ENCODE assay signal across 8 cellular contexts in the genomic region with DNA sequence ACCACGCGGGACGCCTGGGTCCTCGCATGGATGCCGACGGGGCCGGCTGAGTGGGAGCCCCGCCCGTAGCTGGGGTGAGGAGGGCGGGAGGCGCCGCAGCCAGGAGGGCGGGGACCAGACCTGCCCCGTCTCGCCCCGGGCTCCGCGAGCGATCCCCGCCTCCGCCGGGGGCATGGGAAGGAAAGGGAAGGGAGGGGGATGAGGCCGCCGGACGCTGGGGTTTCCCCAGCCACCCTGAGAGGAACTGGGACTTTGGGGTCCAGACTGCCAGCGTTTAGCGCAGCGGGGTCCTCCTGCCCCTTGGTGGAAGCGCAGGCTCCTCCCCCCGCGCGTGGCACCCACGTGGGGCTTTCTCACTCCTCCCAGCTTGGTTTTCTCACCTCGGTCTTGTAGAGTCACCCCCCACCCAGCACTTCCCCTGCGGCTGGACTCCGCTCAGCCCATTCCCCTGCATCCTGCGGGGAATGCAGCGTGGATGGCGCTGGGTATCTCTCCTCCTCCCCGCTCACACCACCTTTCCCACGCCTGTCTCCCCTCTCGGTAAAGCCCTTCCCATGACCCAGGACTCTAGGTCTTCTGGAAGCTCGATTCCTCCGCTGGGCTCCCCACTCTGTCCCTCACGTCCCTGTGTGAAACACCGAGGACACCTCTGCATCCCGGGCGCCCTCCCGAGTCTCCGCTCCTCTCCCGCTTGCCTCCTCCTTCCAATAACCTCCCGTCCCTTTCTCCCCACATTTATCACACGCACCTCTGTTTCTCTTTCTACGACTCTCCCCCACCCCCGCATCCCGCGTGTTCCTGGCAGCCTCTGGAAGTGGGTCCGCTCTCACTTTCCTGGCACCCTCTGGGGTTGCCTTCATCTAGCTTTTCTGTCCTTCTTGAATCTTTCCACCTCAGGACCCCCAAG. TPM values are rescaled to one million over a fixed set of nuclear protein-coding genes. Genes with fewer than 3 reads are reported as not detected.
DNase-seq lines count a peak whose midpoint lies in the region; ATAC-seq, FAIRE-seq and TF ChIP-seq lines count a peak whose summit lies in the region.

No MANE protein-coding gene starts in this region.

- TF ChIP-seq EP300 in neural cell (conservative IDR thresholded peaks at IDR 0.05; ENCODE audit: poor library complexity, severe bottlenecking), result no peak

- TF ChIP-seq RAD21 in neural cell (conservative IDR thresholded peaks at IDR 0.05), result no peak

- H3K4me1 Mint-ChIP-seq in activated T-cell treated with anti-CD3 and anti-CD28 coated beads, Interleukin-2, amount 50 U/mL, for 24 hours (ENCODE audit: low read depth), result peaks cover 47% of the 10 kb centered on the region
- peaks cover 66% of the 10 kb centered on the region for H3K4me1 Mint-ChIP-seq in stimulated activated naive CD8-positive, alpha-beta T cell treated with anti-CD3 and anti-CD28 coated beads, Interleukin-15, amount 100 ng/mL, for 72 hours

- CTCF ChIA-PET in HEK293 (lab: Yijun Ruan, JAX), result interaction anchor here (0.5 to 5.3 kb wide), 18 partner anchors 12 to 717 kb away, joined by 3 to 64 read pairs (median 4); partner anchors contain the start of genes B9D2, DMAC2 and RAB4B

- H3F3A ChIP-seq in OCI-LY1 (ENCODE audit: insufficient read depth, low read length) (no peaks in the 10 kb centered on the region), neural cell (ENCODE audit: insufficient read depth, low read length, poor library complexity, severe bottlenecking) (no peaks in the 10 kb centered on the region)

- TF ChIP-seq CTCF in HEK293 (tag by site-specific recombination; IDR thresholded peaks at IDR 0.05) (no peak), OCI-LY1 (IDR thresholded peaks at IDR 0.05; ENCODE audit: low read length) (no peak), fibroblast of lung (conservative IDR thresholded peaks at IDR 0.05 in 1 of 2, IDR thresholded peaks at IDR 0.05 in 1 of 2; ENCODE audit: low read depth in 1 of 2, low read length in 2 of 2) (no peak), neural cell (IDR thresholded peaks at IDR 0.05; ENCODE audit: poor library complexity, severe bottlenecking) (no peak)

- POLR2A ChIA-PET in HEK293 (lab: Yijun Ruan, JAX), result interaction anchor here (0.6 to 3.1 kb wide), 14 partner anchors 11 to 88 kb away, joined by 3 to 73 read pairs (median 4); partner anchors contain the start of genes B9D2, DMAC2 and HNRNPUL1

- H2AFZ ChIP-seq in OCI-LY1 (ENCODE audit: low read length) (no peak overlapping the region), fibroblast of lung (ENCODE audit: low read length) (peak overlapping the region; percentile 26), neural cell (ENCODE audit: low read depth, low read length) (no peak overlapping the region)

- H3K9me3 ChIP-seq in HEK293 (ENCODE audit: control insufficient read depth, insufficient read depth, low read depth, low read length), result no peaks in the 10 kb centered on the region
- H3K9me3 ChIP-seq in OCI-LY1 (ENCODE audit: low read length), result no peaks in the 10 kb centered on the region
- no peaks in the 10 kb centered on the region for H3K9me3 ChIP-seq in fibroblast of lung (ENCODE audit: control insufficient read depth, insufficient read depth, low read depth, low read length)
- no peaks in the 10 kb centered on the region for H3K9me3 ChIP-seq in neural cell (ENCODE audit: low read length)

- H3K9ac ChIP-seq in OCI-LY1 (ENCODE audit: low read length), result peak overlapping the region; percentile 98
- peak overlapping the region; percentile 69 for H3K9ac ChIP-seq in fibroblast of lung (ENCODE audit: insufficient read depth, low read length)
- peak overlapping the region; percentile 24 for H3K9ac ChIP-seq in neural cell (ENCODE audit: low read length)

- peaks cover 14% of the 10 kb centered on the region in 2 experiments; a peak in 2 of 3 replicates for H3K36me3 ChIP-seq in HEK293 (ENCODE audit: control insufficient read depth in 2 of 2, insufficient read depth in 1 of 2, low read length in 2 of 2)
- H3K36me3 ChIP-seq in OCI-LY1 (ENCODE audit: insufficient read depth, low read length), result peaks cover 9% of the 10 kb centered on the region
- H3K36me3 ChIP-seq in fibroblast of lung (ENCODE audit: control insufficient read depth, insufficient read depth, low read length), result peaks cover 2% of the 10 kb centered on the region
- no peaks in the 10 kb centered on the region for H3K36me3 ChIP-seq in neural cell (ENCODE audit: insufficient read depth, low read length)

- H3K36me3 Mint-ChIP-seq in activated T-cell treated with anti-CD3 and anti-CD28 coated beads, Interleukin-2, amount 50 U/mL, for 24 hours (ENCODE audit: low read depth), result peaks cover 58% of the 10 kb centered on the region

- H3K4me2 ChIP-seq in OCI-LY1 (ENCODE audit: low read length) (peak overlapping the region; percentile 90), fibroblast of lung (ENCODE audit: extremely low read depth, insufficient read depth, low read length) (peak overlapping the region; percentile 98), neural cell (ENCODE audit: low read length) (peak overlapping the region; percentile 39)

- H3K79me2 ChIP-seq in OCI-LY1 (ENCODE audit: insufficient read depth, low read length) (peaks cover 14% of the 10 kb centered on the region), fibroblast of lung (ENCODE audit: control insufficient read depth, insufficient read depth, low read length) (peaks cover 28% of the 10 kb centered on the region), neural cell (replicated peaks; ENCODE audit: insufficient read depth, low read length) (no peaks in the 10 kb centered on the region)

- H3K4me1 ChIP-seq in HEK293 (ENCODE audit: control insufficient read depth, insufficient read depth, low read length), result peaks cover 5% of the 10 kb centered on the region; the same call in 1 of the 2 replicates
- peaks cover 22% of the 10 kb centered on the region for H3K4me1 ChIP-seq in OCI-LY1 (ENCODE audit: insufficient read depth, low read length, severe bottlenecking)
- peaks cover 5% of the 10 kb centered on the region for H3K4me1 ChIP-seq in fibroblast of lung (ENCODE audit: control insufficient read depth, extremely low read depth, insufficient read depth, low read length)

- peak; percentile 90 for DNase-seq in activated T-cell treated with anti-CD3 and anti-CD28 coated beads, Interleukin-2, amount 50 U/mL, for 24 hours
- DNase-seq in fibroblast of lung (ENCODE audit: low read depth in 2 of 2) (peak in 1 of 2 donors; percentile 64), RCC 7860 (ENCODE audit: low spot score) (no peak)
- DNase-seq in stimulated activated naive CD8-positive, alpha-beta T cell treated with anti-CD3 and anti-CD28 coated beads, Interleukin-15, amount 100 ng/mL, for 72 hours, result peak; percentile 79 to 85

- H3K9me3 Mint-ChIP-seq in activated T-cell treated with anti-CD3 and anti-CD28 coated beads, Interleukin-2, amount 50 U/mL, for 24 hours, result no peaks in the 10 kb centered on the region
- peaks cover 0 to 14% of the 10 kb centered on the region in 2 donors for H3K9me3 Mint-ChIP-seq in stimulated activated naive CD8-positive, alpha-beta T cell treated with anti-CD3 and anti-CD28 coated beads, Interleukin-15, amount 100 ng/mL, for 72 hours

- H3K27me3 ChIP-seq in OCI-LY1 (ENCODE audit: insufficient read depth, low read length) (no peaks in the 10 kb centered on the region), fibroblast of lung (ENCODE audit: control insufficient read depth, insufficient read depth, low read length) (no peaks in the 10 kb centered on the region), neural cell (ENCODE audit: insufficient read depth, low read depth, low read length) (peaks cover 52% of the 10 kb centered on the region)

- ATAC-seq in stimulated activated naive CD8-positive, alpha-beta T cell treated with anti-CD3 and anti-CD28 coated beads, Interleukin-15, amount 100 ng/mL, for 72 hours, result peak; percentile 57

- peak overlapping the region; percentile 21; the same call in 1 of the 2 replicates for H3K27ac ChIP-seq in HEK293 (ENCODE audit: extremely low read depth, low read depth, low read length)
- peak overlapping the region; percentile 65 for H3K27ac ChIP-seq in OCI-LY1 (ENCODE audit: low read depth, low read length, poor library complexity, severe bottlenecking)
- peak overlapping the region; percentile 56 for H3K27ac ChIP-seq in fibroblast of lung (ENCODE audit: insufficient read depth, low read length)
- no peak overlapping the region for H3K27ac ChIP-seq in neural cell (ENCODE audit: low read length)

- no peak for FAIRE-seq in RCC 7860 (lab: Jason Lieb, UNC)

- peak overlapping the region; percentile 99 for H3K4me3 Mint-ChIP-seq in activated T-cell treated with anti-CD3 and anti-CD28 coated beads, Interleukin-2, amount 50 U/mL, for 24 hours
- peak overlapping the region; percentile 96 to 100 for H3K4me3 Mint-ChIP-seq in stimulated activated naive CD8-positive, alpha-beta T cell treated with anti-CD3 and anti-CD28 coated beads, Interleukin-15, amount 100 ng/mL, for 72 hours

- H3K27ac Mint-ChIP-seq in activated T-cell treated with anti-CD3 and anti-CD28 coated beads, Interleukin-2, amount 50 U/mL, for 24 hours, result peak overlapping the region; percentile 99
- peak overlapping the region; percentile 95 to 98 for H3K27ac Mint-ChIP-seq in stimulated activated naive CD8-positive, alpha-beta T cell treated with anti-CD3 and anti-CD28 coated beads, Interleukin-15, amount 100 ng/mL, for 72 hours

- H3K27me3 Mint-ChIP-seq in activated T-cell treated with anti-CD3 and anti-CD28 coated beads, Interleukin-2, amount 50 U/mL, for 24 hours, result no peaks in the 10 kb centered on the region
- H3K27me3 Mint-ChIP-seq in stimulated activated naive CD8-positive, alpha-beta T cell treated with anti-CD3 and anti-CD28 coated beads, Interleukin-15, amount 100 ng/mL, for 72 hours, result no peaks in the 10 kb centered on the region

- H3K9me2 ChIP-seq in OCI-LY1 (ENCODE audit: low read depth, low read length) (no peaks in the 10 kb centered on the region), neural cell (ENCODE audit: insufficient read depth, low read length) (no peaks in the 10 kb centered on the region)

- peak overlapping the region; percentile 78 for H3K4me3 ChIP-seq in GM08714 (ENCODE audit: low read length)
- peak overlapping the region; percentile 43 for H3K4me3 ChIP-seq in HEK293 (ENCODE audit: low read depth, low read length)
- peak overlapping the region; percentile 98 for H3K4me3 ChIP-seq in OCI-LY1 (ENCODE audit: low read depth, low read length, poor library complexity, severe bottlenecking)
- H3K4me3 ChIP-seq in fibroblast of lung (replicated peaks in 1 of 4; ENCODE audit: control extremely low read depth in 1 of 4, insufficient read depth in 1 of 4, low read depth in 3 of 4, low read length in 4 of 4), result peak overlapping the region; percentile 80 to 92 (median 87)
- H3K4me3 ChIP-seq in neural cell (ENCODE audit: low read length), result peak overlapping the region; percentile 65

- H4K20me1 ChIP-seq in OCI-LY1 (ENCODE audit: insufficient read depth, low read length) (no peaks in the 10 kb centered on the region), fibroblast of lung (ENCODE audit: control insufficient read depth, extremely low read depth, insufficient read depth, low read length) (peaks cover 1% of the 10 kb centered on the region), neural cell (ENCODE audit: insufficient read depth) (no peaks in the 10 kb centered on the region)

RNA-seq across cellular contexts. Expression of gene TGFB1, which starts 2.1 kb away (rescaled TPM):
- total RNA-seq in fibroblast of lung, result 6.7 and 14.4 TPM in 2 replicates
- 4.2 and 6.6 TPM in 2 replicates for polyA plus RNA-seq in fibroblast of lung
- polyA plus RNA-seq in fibroblast of lung (2012), result 40.5 and 59.2 TPM in 2 replicates
- polyA minus RNA-seq in fibroblast of lung (ENCODE audit: low replicate concordance), result 43.0 and 58.8 TPM in 2 replicates
- polyA plus RNA-seq in neural cell, result 0.10 TPM in 1 of 2 replicates, not detected in the other
- 0.73 TPM in 1 of 2 replicates, not detected in the other for polyA minus RNA-seq in neural cell

RNA-seq across cellular contexts. Expression of gene B9D2, which starts 12.4 kb away (rescaled TPM):
- total RNA-seq in fibroblast of lung, result 4.1 and 5.3 TPM in 2 replicates
- 2.3 and 3.3 TPM in 2 replicates for polyA plus RNA-seq in fibroblast of lung
- polyA plus RNA-seq in fibroblast of lung (2012), result 6.4 and 7.6 TPM in 2 replicates
- 0.82 and 9.1 TPM in 2 replicates for polyA minus RNA-seq in fibroblast of lung (ENCODE audit: low replicate concordance)
- polyA plus RNA-seq in neural cell, result 13.2 and 15.9 TPM in 2 replicates
- 7.1 and 7.8 TPM in 2 replicates for polyA minus RNA-seq in neural cell

RNA-seq across cellular contexts. Expression of gene TMEM91, which starts 24.7 kb away (rescaled TPM):
- total RNA-seq in fibroblast of lung, result 9.7 and 10.8 TPM in 2 replicates
- 1.4 and 3.7 TPM in 2 replicates for polyA plus RNA-seq in fibroblast of lung
- polyA plus RNA-seq in fibroblast of lung (2012), result 3.3 and 6.1 TPM in 2 replicates
- 6.4 and 11.5 TPM in 2 replicates for polyA minus RNA-seq in fibroblast of lung (ENCODE audit: low replicate concordance)
- polyA plus RNA-seq in neural cell, result 22.1 and 24.4 TPM in 2 replicates
- 7.5 and 9.5 TPM in 2 replicates for polyA minus RNA-seq in neural cell

RNA-seq across cellular contexts. Expression of gene CCDC97, which starts 41.6 kb away (rescaled TPM):
- 5.9 and 7.8 TPM in 2 replicates for total RNA-seq in fibroblast of lung
- polyA plus RNA-seq in fibroblast of lung (6.3 and 9.9 TPM in 2 replicates), neural cell (4.9 and 5.5 TPM in 2 replicates)
- 14.8 and 18.5 TPM in 2 replicates for polyA plus RNA-seq in fibroblast of lung (2012)
- polyA minus RNA-seq in fibroblast of lung (ENCODE audit: low replicate concordance) (23.9 and 35.2 TPM in 2 replicates), neural cell (8.1 and 10.2 TPM in 2 replicates)

RNA-seq across cellular contexts. Expression of gene EXOSC5, which starts 45.6 kb away (rescaled TPM):
- total RNA-seq in fibroblast of lung, result 10.7 and 14.1 TPM in 2 replicates
- polyA plus RNA-seq in fibroblast of lung, result 5.0 and 10.0 TPM in 2 replicates
- polyA plus RNA-seq in fibroblast of lung (2012), result 8.0 and 16.1 TPM in 2 replicates
- 4.2 and 6.1 TPM in 2 replicates for polyA minus RNA-seq in fibroblast of lung (ENCODE audit: low replicate concordance)
- 42.0 and 45.2 TPM in 2 replicates for polyA plus RNA-seq in neural cell
- 19.4 and 21.4 TPM in 2 replicates for polyA minus RNA-seq in neural cell

Comparison
In these comparisons a context has a peak if more than half of its experiments do, and no peak if none do; other contexts are left out.
1. H3K4me3 ChIP-seq: peak in every context shown above with its lines; median percentile 98 in OCI-LY1; 87 in fibroblast of lung; 78 in GM08714; 65 in neural cell; 43 in HEK293.
2. H3K4me2 ChIP-seq: peak in every context shown above with its lines; median percentile 98 in fibroblast of lung; 90 in OCI-LY1; 39 in neural cell.
3. H3K9ac ChIP-seq: peak in every context shown above with its lines; median percentile 98 in OCI-LY1; 69 in fibroblast of lung; 24 in neural cell.